In the genomic region with DNA sequence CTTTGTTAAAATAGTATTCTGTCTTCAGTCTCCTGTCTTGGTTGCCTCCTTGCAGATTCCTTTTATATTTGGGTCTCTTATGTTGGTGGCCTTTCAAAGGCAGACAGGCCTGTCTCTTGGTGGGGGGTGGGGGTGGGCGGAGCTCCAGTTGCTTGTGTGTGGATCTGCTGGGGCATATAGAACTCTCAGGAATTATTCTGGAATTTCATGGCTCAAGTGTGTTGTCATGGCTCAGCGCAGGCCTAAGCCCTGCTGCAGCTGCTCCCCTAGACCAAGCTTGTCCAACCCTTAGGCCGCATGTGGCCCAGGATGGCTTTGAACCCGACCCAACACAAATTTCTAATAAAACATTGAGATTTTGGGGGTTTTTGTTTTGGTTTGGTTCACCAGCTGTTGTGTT, we compare ENCODE assay signal across 17 cellular contexts. TPM values are rescaled to one million over a fixed set of nuclear protein-coding genes. Genes with fewer than 3 reads are reported as not detected.
DNase-seq lines count a peak whose midpoint lies in the region; ATAC-seq and TF ChIP-seq lines count a peak whose summit lies in the region.
"Had no signal": no experiment of that assay in that cellular context is flagged by ENCODE, and none has a peak within 500 bp of the region (broad histone marks: within the 10 kb centered on the region; RNA-seq: fewer than 3 reads in every experiment).

No MANE protein-coding gene starts in this region.

- peaks cover 56% of the 10 kb centered on the region for H3K4me1 Mint-ChIP-seq in CD4-positive, alpha-beta T cell (ENCODE audit: low read depth)
- H3K4me1 Mint-ChIP-seq in Calu3 (ENCODE audit: low read depth, unreplicated experiment) = peaks cover 28% of the 10 kb centered on the region
- peaks cover 52% of the 10 kb centered on the region for H3K4me1 Mint-ChIP-seq in central memory CD8-positive, alpha-beta T cell
- H3K4me1 Mint-ChIP-seq in neural crest cell = peaks cover 14% of the 10 kb centered on the region

- TF ChIP-seq CTCF in CD4-positive, alpha-beta T cell (IDR thresholded peaks at IDR 0.05) = no peak
- TF ChIP-seq CTCF in Calu3 (IDR thresholded peaks at IDR 0.05; ENCODE audit: unreplicated experiment) (no peak), neural crest cell (conservative IDR thresholded peaks at IDR 0.05) (no peak), esophagus muscularis mucosa (IDR thresholded peaks at IDR 0.05) (no peak)

- ATAC-seq in CD4-positive, alpha-beta T cell (ENCODE audit: poor library complexity) = no peak
- no peak for ATAC-seq in central memory CD8-positive, alpha-beta T cell (replicated peaks; ENCODE audit: extremely low read depth, poor library complexity, severe bottlenecking)
- no peak for ATAC-seq in GM21515 (IDR thresholded peaks at IDR 0.05; ENCODE audit: unreplicated experiment)
- ATAC-seq: left lung, Right ventricle myocardium inferior had no signal

- peak overlapping the region; percentile 29 for H3K27ac Mint-ChIP-seq in CD4-positive, alpha-beta T cell
- H3K27ac Mint-ChIP-seq in Calu3 (ENCODE audit: unreplicated experiment) (peak overlapping the region; percentile 14), neural crest cell (ENCODE audit: unreplicated experiment) (no peak overlapping the region)
- H3K27ac Mint-ChIP-seq in central memory CD8-positive, alpha-beta T cell (ENCODE audit: low read depth) = peak overlapping the region; percentile 33

- BruUV-seq in Calu3 (replicated peaks; lab: Mats Ljungman, UMichigan) = no TSS peak

- CTCF ChIA-PET in CD4-positive, alpha-beta T cell (lab: Charles Lee) = no interaction called here
- CTCF ChIA-PET in Calu3 (lab: Charles Lee) = no interaction called here

- WGBS in esophagus muscularis mucosa = 98% methylated on average over 4 of the region's 4 CpGs

- H3K4me3 Mint-ChIP-seq in CD4-positive, alpha-beta T cell = peak overlapping the region; percentile 27
- H3K4me3 Mint-ChIP-seq in Calu3 (ENCODE audit: low read depth, unreplicated experiment) (no peak overlapping the region), neural crest cell (peak overlapping the region; percentile 65)
- peak overlapping the region; percentile 30 for H3K4me3 Mint-ChIP-seq in central memory CD8-positive, alpha-beta T cell

- intact Hi-C loops in CD4-positive, alpha-beta T cell (cut with DNase I, micrococcal nuclease) = no loop called here
- intact Hi-C loops in Calu3 (cut with micrococcal nuclease; ENCODE audit: unreplicated experiment) = no loop called here
- intact Hi-C loops in esophagus muscularis mucosa (cut with DNase I) = no loop called here

- H3K36me3 Mint-ChIP-seq in CD4-positive, alpha-beta T cell (ENCODE audit: low read depth) = peaks cover 89% of the 10 kb centered on the region
- H3K36me3 Mint-ChIP-seq in Calu3 (ENCODE audit: insufficient read depth, unreplicated experiment) (peaks cover 100% of the 10 kb centered on the region), neural crest cell (ENCODE audit: low read depth) (peaks cover 45% of the 10 kb centered on the region)
- peaks cover 57% of the 10 kb centered on the region for H3K36me3 Mint-ChIP-seq in central memory CD8-positive, alpha-beta T cell (ENCODE audit: insufficient read depth)

- no peak overlapping the region for H3K27ac ChIP-seq in CD4-positive, alpha-beta T cell (ENCODE audit: low read depth, low read length)
- no peak overlapping the region for H3K27ac ChIP-seq in esophagus muscularis mucosa (replicated peaks in 1 of 4)
- H3K27ac ChIP-seq: left lung, transverse colon, VCaP had no signal

- no peaks in the 10 kb centered on the region for H3K27me3 ChIP-seq in CD4-positive, alpha-beta T cell (ENCODE audit: control insufficient read depth, insufficient read depth, low read length)
- H3K27me3 ChIP-seq in esophagus muscularis mucosa = no peaks in the 10 kb centered on the region
- H3K27me3 ChIP-seq: left lung, transverse colon had no signal

- H3K36me3 ChIP-seq in esophagus muscularis mucosa = peaks cover 26 to 52% (median 44%) of the 10 kb centered on the region in 4 donors

- POLR2A ChIA-PET in CD4-positive, alpha-beta T cell (lab: Charles Lee) = interaction anchor here (0.7 kb wide), 1 partner anchor 12 kb away, joined by 3 read pairs; no protein-coding TSS in a partner anchor

- H3K9me3 ChIP-seq in CD4-positive, alpha-beta T cell (ENCODE audit: control insufficient read depth, low read length) = peaks cover 7% of the 10 kb centered on the region
- H3K9me3 ChIP-seq in esophagus muscularis mucosa = peaks cover 0 to 11% (median 7%) of the 10 kb centered on the region in 4 donors

- no peak for DNase-seq in CD4-positive, alpha-beta T cell
- DNase-seq in Calu3 (no peak), neural crest cell (ENCODE audit: low read depth, low spot score) (no peak), HPDE6-E6E7 (ENCODE audit: extremely low spot score) (no peak), esophagus muscularis mucosa (ENCODE audit: extremely low spot score) (no peak)
- no peak for DNase-seq in central memory CD8-positive, alpha-beta T cell (ENCODE audit: low spot score in 2 of 2)
- DNase-seq: DMS 273 treated with DMSO at 0.1 percent for 48 hours; left lung; midbrain; NCI-H1417; NCI-H524 treated with DMSO at 0.1 percent for 48 hours; stimulated activated naive CD4-positive, alpha-beta T cell; T-helper 1 cell had no signal

- TF ChIP-seq POLR2A in esophagus muscularis mucosa (IDR thresholded peaks at IDR 0.05; ENCODE audit: low read depth) = no peak

- H3K27me3 Mint-ChIP-seq in CD4-positive, alpha-beta T cell = no peaks in the 10 kb centered on the region
- H3K27me3 Mint-ChIP-seq in Calu3 (ENCODE audit: unreplicated experiment) (no peaks in the 10 kb centered on the region), neural crest cell (ENCODE audit: low read depth) (no peaks in the 10 kb centered on the region)
- no peaks in the 10 kb centered on the region for H3K27me3 Mint-ChIP-seq in central memory CD8-positive, alpha-beta T cell

- no peak for TF ChIP-seq EP300 in esophagus muscularis mucosa (IDR thresholded peaks at IDR 0.05)

- H3K4me3 ChIP-seq in esophagus muscularis mucosa = no peak overlapping the region
- H3K4me3 ChIP-seq: left lung, transverse colon had no signal

- H3K9me3 Mint-ChIP-seq in CD4-positive, alpha-beta T cell = peaks cover 5% of the 10 kb centered on the region
- H3K9me3 Mint-ChIP-seq in Calu3 (ENCODE audit: low read depth, unreplicated experiment) (peaks cover 8% of the 10 kb centered on the region), neural crest cell (peaks cover 11% of the 10 kb centered on the region)
- peaks cover 8% of the 10 kb centered on the region for H3K9me3 Mint-ChIP-seq in central memory CD8-positive, alpha-beta T cell

- peaks cover 45 to 66% (median 55%) of the 10 kb centered on the region in 4 donors for H3K4me1 ChIP-seq in esophagus muscularis mucosa

RNA-seq across cellular contexts. Expression of gene C1orf35, which starts 8.0 kb away (rescaled TPM):
- total RNA-seq in CD4-positive, alpha-beta T cell = 10 to 100 TPM; 36.6 to 40.3 TPM
- 38.1 and 39.3 TPM in 2 replicates for total RNA-seq in Calu3 (2022)
- 29.1 and 29.7 TPM in 2 replicates for total RNA-seq in neural crest cell
- total RNA-seq in esophagus muscularis mucosa = 10 to 100 TPM; 11.2 to 24.3 (median 11.9) TPM

RNA-seq across cellular contexts. Expression of gene ARF1, which starts 12.7 kb away (rescaled TPM):
- total RNA-seq in CD4-positive, alpha-beta T cell = 100 to 1,000 TPM; 318 to 322 TPM
- total RNA-seq in Calu3 (2022) (510 and 512 TPM in 2 replicates), neural crest cell (237 and 240 TPM in 2 replicates), esophagus muscularis mucosa (100 to 1,000 TPM; 238 to 392 (median 346) TPM)

RNA-seq across cellular contexts. Expression of gene MRPL55, which starts 13.9 kb away (rescaled TPM):
- 100 to 1,000 TPM; 120 to 128 TPM for total RNA-seq in CD4-positive, alpha-beta T cell
- total RNA-seq in Calu3 (2022) (69.1 and 72.3 TPM in 2 replicates), neural crest cell (61.9 and 67.3 TPM in 2 replicates), esophagus muscularis mucosa (10 to 100 TPM; 52.3 to 64.9 (median 60.1) TPM)

RNA-seq across cellular contexts. Expression of gene GUK1, which starts 44.9 kb away (rescaled TPM):
- total RNA-seq in CD4-positive, alpha-beta T cell = 100 to 1,000 TPM; 373 to 378 TPM
- 238 and 262 TPM in 2 replicates for total RNA-seq in Calu3 (2022)
- total RNA-seq in neural crest cell = 114 and 115 TPM in 2 replicates
- 100 to 1,000 TPM; 292 to 354 (median 305) TPM for total RNA-seq in esophagus muscularis mucosa

RNA-seq across cellular contexts. Expression of gene GJC2, which starts 54.6 kb away (rescaled TPM):
- 1 to 10 TPM; 2.1 to 2.4 TPM for total RNA-seq in CD4-positive, alpha-beta T cell
- total RNA-seq in Calu3 (2022) (1.2 and 1.3 TPM in 2 replicates), neural crest cell (0.65 and 0.68 TPM in 2 replicates), esophagus muscularis mucosa (10 to 100 TPM in 1 of 4 donors, 1 to 10 TPM in 3; 6.0 to 11.3 (median 7.8) TPM)
